Comparison of ENCODE assay signal across 33 cellular contexts in genomic region chr4:136055360-136055759, GRCh38.
"Had no signal": no experiment of that assay in that cellular context is flagged by ENCODE, and none has a peak within 500 bp of the region (broad histone marks: within the 10 kb centered on the region; RNA-seq: fewer than 3 reads in every experiment).

No MANE protein-coding gene starts in this region.

- ATAC-seq: activated naive CD4-positive, alpha-beta T cell treated with anti-CD3 and anti-CD28 coated beads, Interleukin-2, amount 50 U/mL, for 72 hours; activated naive CD8-positive, alpha-beta T cell treated with anti-CD3 and anti-CD28 coated beads, Interleukin-2, amount 50 U/mL, for 24 hours; activated T-cell treated with anti-CD3 and anti-CD28 coated beads, Interleukin-2, amount 50 U/mL, for 4 hours; activated T-cell treated with anti-CD3 and anti-CD28 coated beads, Interleukin-2, amount 50 U/mL, for 72 hours; activated T-helper 17 cell treated with anti-CD3 and anti-CD28 coated beads, Interleukin-2, amount 50 U/mL, for 72 hours; body of pancreas had no signal

- H3K9me3 ChIP-seq: adrenal gland, ascending aorta, body of pancreas, breast epithelium had no signal

- H3K4me1 ChIP-seq: adrenal gland, ascending aorta, body of pancreas, breast epithelium had no signal

- H3K4me3 ChIP-seq: adrenal gland, ascending aorta, body of pancreas, breast epithelium, cardiac muscle cell had no signal

- H3K27ac ChIP-seq: adrenal gland, ascending aorta, body of pancreas, brain microvascular endothelial cell, breast epithelium, cardiac muscle cell had no signal

- FAIRE-seq: astrocyte, bronchial epithelial cell had no signal

- H3K27me3 ChIP-seq: adrenal gland, ascending aorta, body of pancreas, brain microvascular endothelial cell, breast epithelium, cardiac muscle cell had no signal

- H3K36me3 ChIP-seq: adrenal gland, ascending aorta, brain microvascular endothelial cell, breast epithelium, cardiac muscle cell had no signal

- DNase-seq: activated effector memory CD4-positive, alpha-beta T cell treated with anti-CD3 and anti-CD28 coated beads, Interleukin-2, amount 50 U/mL, for 16 hours; activated effector memory CD4-positive, alpha-beta T cell treated with Interleukin-2 at 50 U/mL for 16 hours; activated gamma-delta T cell; activated gamma-delta T cell treated with Interleukin-2 at 50 U/mL for 16 hours; activated naive CD4-positive, alpha-beta T cell; activated naive CD4-positive, alpha-beta T cell treated with anti-CD3 and anti-CD28 coated beads for 36 hours; activated naive CD4-positive, alpha-beta T cell treated with anti-CD3 and anti-CD28 coated beads, Interleukin-2, amount 10 ng/mL, durations not matched to agents 7 days and 5 days; activated naive CD4-positive, alpha-beta T cell treated with anti-CD3 and anti-CD28 coated beads, Interleukin-2, amount 50 U/mL, for 16 hours; activated naive CD4-positive, alpha-beta T cell treated with Interleukin-2 at 50 U/mL for 16 hours; activated naive CD8-positive, alpha-beta T cell treated with anti-CD3 and anti-CD28 coated beads for 36 hours; activated naive CD8-positive, alpha-beta T cell treated with anti-CD3 and anti-CD28 coated beads, Interleukin-2, amount 10 ng/mL, durations not matched to agents 7 days and 5 days; activated naive CD8-positive, alpha-beta T cell treated with anti-CD3 and anti-CD28 coated beads, Interleukin-2, amount 50 U/mL, for 24 hours; activated T-cell treated with anti-CD3 and anti-CD28 coated beads, Interleukin-2, amount 50 U/mL, for 1 hour; activated T-cell treated with anti-CD3 and anti-CD28 coated beads, Interleukin-2, amount 50 U/mL, for 24 hours; activated T-cell treated with anti-CD3 and anti-CD28 coated beads, Interleukin-2, amount 50 U/mL, for 4 hours; activated T-cell treated with anti-CD3 and anti-CD28 coated beads, Interleukin-2, amount 50 U/mL, for 72 hours; adrenal gland; amniotic stem cell; amygdala; anterior cingulate cortex; aorta; body of pancreas; brain microvascular endothelial cell; caudate nucleus; central memory CD4-positive, alpha-beta T cell; cerebellar nuclear complex had no signal
